Comparison of ENCODE assay signal across 1 cellular context in genomic region chr17:81396722-81397313, GRCh38.
TF ChIP-seq lines count a peak whose summit lies in the region.

No MANE protein-coding gene starts in this region.

TF ChIP-seq in K562, 482 proteins besides CTCF, POLR2A, EP300 and RAD21 (continued from another document):
- TF ChIP-seq, protein P1, sequence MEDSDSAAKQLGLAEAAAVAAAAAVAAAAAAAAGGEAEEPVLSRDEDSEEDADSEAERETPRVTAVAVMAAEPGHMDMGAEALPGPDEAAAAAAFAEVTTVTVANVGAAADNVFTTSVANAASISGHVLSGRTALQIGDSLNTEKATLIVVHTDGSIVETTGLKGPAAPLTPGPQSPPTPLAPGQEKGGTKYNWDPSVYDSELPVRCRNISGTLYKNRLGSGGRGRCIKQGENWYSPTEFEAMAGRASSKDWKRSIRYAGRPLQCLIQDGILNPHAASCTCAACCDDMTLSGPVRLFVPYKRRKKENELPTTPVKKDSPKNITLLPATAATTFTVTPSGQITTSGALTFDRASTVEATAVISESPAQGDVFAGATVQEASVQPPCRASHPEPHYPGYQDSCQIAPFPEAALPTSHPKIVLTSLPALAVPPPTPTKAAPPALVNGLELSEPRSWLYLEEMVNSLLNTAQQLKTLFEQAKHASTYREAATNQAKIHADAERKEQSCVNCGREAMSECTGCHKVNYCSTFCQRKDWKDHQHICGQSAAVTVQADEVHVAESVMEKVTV (CRISPR knock-in tag; IDR thresholded peaks at IDR 0.05) = no peak
- TF ChIP-seq CHCHD3 (CRISPR knock-in tag; IDR thresholded peaks at IDR 0.05) = no peak
